17 cellular contexts compared by ENCODE assay signal in genomic region chr9:133781828-133782135, GRCh38.
"Had no signal": no experiment of that assay in that cellular context is flagged by ENCODE, and none has a peak within 500 bp of the region (broad histone marks: within the 10 kb centered on the region; RNA-seq: fewer than 3 reads in every experiment).

No MANE protein-coding gene starts in this region.

- ATAC-seq: stimulated activated naive CD8-positive, alpha-beta T cell treated with anti-CD3 and anti-CD28 coated beads, Interleukin-15, Interleukin-2, amounts not matched to agents 100 U/mL and 50 U/mL, for 24 hours had no signal

- H3K36me3 ChIP-seq: gastrocnemius medialis had no signal

- H3K4me3 Mint-ChIP-seq: natural killer cell; neural crest cell; stimulated activated effector memory CD8-positive, alpha-beta T cell treated with anti-CD3 and anti-CD28 coated beads, Interleukin-12 subunit alpha, Interleukin-12 subunit beta, amount 100 ng/mL, for 72 hours had no signal

- H3K27me3 Mint-ChIP-seq: progenitor cell of endocrine pancreas had no signal

- H3K4me1 ChIP-seq: gastrocnemius medialis, pancreas, suprapubic skin, upper lobe of right lung, vagina had no signal

- H3K9me3 Mint-ChIP-seq: natural killer cell; neural crest cell; stimulated activated effector memory CD8-positive, alpha-beta T cell treated with anti-CD3 and anti-CD28 coated beads, Interleukin-12 subunit alpha, Interleukin-12 subunit beta, amount 100 ng/mL, for 72 hours had no signal

- H3K36me3 Mint-ChIP-seq: natural killer cell; stimulated activated effector memory CD8-positive, alpha-beta T cell treated with anti-CD3 and anti-CD28 coated beads, Interleukin-12 subunit alpha, Interleukin-12 subunit beta, amount 100 ng/mL, for 72 hours had no signal

- H3K27ac ChIP-seq: dorsolateral prefrontal cortex, epithelial cell of prostate, esophagus muscularis mucosa, gastrocnemius medialis, heart right ventricle, pancreas, suprapubic skin, thyroid gland, upper lobe of right lung, vagina had no signal

- H3K27ac Mint-ChIP-seq: natural killer cell; stimulated activated effector memory CD8-positive, alpha-beta T cell treated with anti-CD3 and anti-CD28 coated beads, Interleukin-12 subunit alpha, Interleukin-12 subunit beta, amount 100 ng/mL, for 72 hours had no signal

- H3K4me3 ChIP-seq: dorsolateral prefrontal cortex, esophagus muscularis mucosa, gastrocnemius medialis, heart right ventricle, mucosa of descending colon, pancreas, suprapubic skin, thyroid gland, upper lobe of right lung, vagina had no signal

- H3K27me3 ChIP-seq: dorsolateral prefrontal cortex, esophagus muscularis mucosa, gastrocnemius medialis, heart right ventricle, pancreas, suprapubic skin, thyroid gland, upper lobe of right lung, vagina had no signal

- DNase-seq: cortex of kidney had no signal

- H3K4me1 Mint-ChIP-seq: natural killer cell; neural crest cell; stimulated activated effector memory CD8-positive, alpha-beta T cell treated with anti-CD3 and anti-CD28 coated beads, Interleukin-12 subunit alpha, Interleukin-12 subunit beta, amount 100 ng/mL, for 72 hours had no signal

- H3K9me3 ChIP-seq: esophagus muscularis mucosa, gastrocnemius medialis, heart right ventricle, mucosa of descending colon, pancreas, suprapubic skin, thyroid gland, upper lobe of right lung, vagina had no signal
